Comparison of ENCODE assay signal across 1 cellular context in genomic region chr1:1614954-1615255, GRCh38.
TF ChIP-seq lines count a peak whose summit lies in the region.

No MANE protein-coding gene starts in this region.

TF ChIP-seq in HepG2, 621 proteins besides CTCF, POLR2A, EP300 and RAD21 (continued from another document):
- TF ChIP-seq PRDM10 (CRISPR knock-in tag; IDR thresholded peaks at IDR 0.05; ENCODE audit: low read depth) = 0 out of 2 replicates have a peak, but pooled peaks have one; percentile 5
- TF ChIP-seq SP1 (IDR thresholded peaks at IDR 0.05) = no peak
- TF ChIP-seq SP1 (CRISPR knock-in tag; IDR thresholded peaks at IDR 0.05) = no peak
- no peak for TF ChIP-seq GABPA (IDR thresholded peaks at IDR 0.05; ENCODE audit: low read depth, low read length)
- TF ChIP-seq GABPA (CRISPR knock-in tag; IDR thresholded peaks at IDR 0.05; ENCODE audit: low read depth) = no peak
- TF ChIP-seq TOE1 (CRISPR knock-in tag; IDR thresholded peaks at IDR 0.05) = no peak
- TF ChIP-seq KDM5A (IDR thresholded peaks at IDR 0.05; ENCODE audit: borderline replicate concordance, low read length) = 0 out of 2 replicates have a peak, but pooled peaks have one; percentile 5
- TF ChIP-seq KMT2A (CRISPR knock-in tag; IDR thresholded peaks at IDR 0.05) = peak; percentile 45
- TF ChIP-seq MTA1 (CRISPR knock-in tag; IDR thresholded peaks at IDR 0.05; ENCODE audit: borderline replicate concordance) = no peak
- TF ChIP-seq RFXAP (CRISPR knock-in tag; IDR thresholded peaks at IDR 0.05; ENCODE audit: borderline replicate concordance) = no peak
- TF ChIP-seq NFE2 (CRISPR knock-in tag; IDR thresholded peaks at IDR 0.05) = no peak
- no peak for TF ChIP-seq MAFF (IDR thresholded peaks at IDR 0.05; ENCODE audit: low read depth, low read length)
- no peak for TF ChIP-seq IKZF1 (IDR thresholded peaks at IDR 0.05)
- no peak for TF ChIP-seq ZNF362 (CRISPR knock-in tag; IDR thresholded peaks at IDR 0.05; ENCODE audit: borderline replicate concordance)
